Comparison of ENCODE assay signal across 1 cellular context in the genomic region with DNA sequence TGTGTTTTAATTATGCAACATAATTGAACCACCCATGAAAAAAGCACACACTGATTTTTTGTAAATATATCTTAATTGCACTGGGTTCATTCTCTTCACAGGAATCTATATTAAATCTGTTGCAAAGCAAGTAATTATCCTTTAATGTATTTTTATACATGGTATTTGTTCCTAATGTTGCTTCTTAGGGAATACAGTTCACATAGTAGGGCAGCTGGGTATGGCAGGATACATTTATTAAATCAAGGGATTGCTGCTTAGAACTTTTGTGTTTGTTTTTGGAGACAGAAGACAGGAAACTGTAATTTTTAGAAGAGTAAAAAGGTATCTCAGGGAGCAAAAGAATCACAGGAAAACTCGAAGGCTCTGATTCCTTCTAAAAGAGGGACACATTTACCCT.
TF ChIP-seq lines count a peak whose summit lies in the region.

No MANE protein-coding gene starts in this region.

TF ChIP-seq in H1, 55 proteins besides CTCF, POLR2A, EP300 and RAD21:
- TF ChIP-seq JUN (IDR thresholded peaks at IDR 0.05; ENCODE audit: low read depth, low read length) (no peak), KDM4A (IDR thresholded peaks at IDR 0.05; ENCODE audit: low read depth, low read length, severe bottlenecking) (no peak), POLR2AphosphoS5 (IDR thresholded peaks at IDR 0.05; ENCODE audit: low read depth, low read length) (no peak), SRF (IDR thresholded peaks at IDR 0.05; ENCODE audit: low read depth, low read length) (no peak), TBP (IDR thresholded peaks at IDR 0.05; ENCODE audit: low read depth, low read length) (no peak), GTF2F1 (IDR thresholded peaks at IDR 0.05; ENCODE audit: borderline replicate concordance, low read depth, low read length) (no peak), TAF7 (optimal IDR thresholded peaks at IDR 0.05; ENCODE audit: borderline replicate concordance, low read depth, low read length) (no peak), MAFK (IDR thresholded peaks at IDR 0.05; ENCODE audit: low read depth, low read length) (no peak), EGR1 (IDR thresholded peaks at IDR 0.05; ENCODE audit: borderline replicate concordance, low read depth, low read length) (no peak), NANOG (IDR thresholded peaks at IDR 0.05; ENCODE audit: insufficient read depth, low read depth, low read length, poor library complexity, severe bottlenecking) (no peak), FOSL1 (IDR thresholded peaks at IDR 0.05; ENCODE audit: insufficient read depth, low read depth, low read length) (no peak), SUZ12 (IDR thresholded peaks at IDR 0.05; ENCODE audit: low read length) (no peak), SAP30 (IDR thresholded peaks at IDR 0.05; ENCODE audit: insufficient read depth, insufficient replicate concordance, low read length) (no peak)
- TF ChIP-seq, protein P1, sequence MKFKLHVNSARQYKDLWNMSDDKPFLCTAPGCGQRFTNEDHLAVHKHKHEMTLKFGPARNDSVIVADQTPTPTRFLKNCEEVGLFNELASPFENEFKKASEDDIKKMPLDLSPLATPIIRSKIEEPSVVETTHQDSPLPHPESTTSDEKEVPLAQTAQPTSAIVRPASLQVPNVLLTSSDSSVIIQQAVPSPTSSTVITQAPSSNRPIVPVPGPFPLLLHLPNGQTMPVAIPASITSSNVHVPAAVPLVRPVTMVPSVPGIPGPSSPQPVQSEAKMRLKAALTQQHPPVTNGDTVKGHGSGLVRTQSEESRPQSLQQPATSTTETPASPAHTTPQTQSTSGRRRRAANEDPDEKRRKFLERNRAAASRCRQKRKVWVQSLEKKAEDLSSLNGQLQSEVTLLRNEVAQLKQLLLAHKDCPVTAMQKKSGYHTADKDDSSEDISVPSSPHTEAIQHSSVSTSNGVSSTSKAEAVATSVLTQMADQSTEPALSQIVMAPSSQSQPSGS (IDR thresholded peaks at IDR 0.05; ENCODE audit: low read length) = no peak
- TF ChIP-seq, protein P2, sequence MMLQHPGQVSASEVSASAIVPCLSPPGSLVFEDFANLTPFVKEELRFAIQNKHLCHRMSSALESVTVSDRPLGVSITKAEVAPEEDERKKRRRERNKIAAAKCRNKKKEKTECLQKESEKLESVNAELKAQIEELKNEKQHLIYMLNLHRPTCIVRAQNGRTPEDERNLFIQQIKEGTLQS (IDR thresholded peaks at IDR 0.05; ENCODE audit: insufficient read depth, low read depth, low read length) = no peak
